ENCODE assay signal across 12 cellular contexts in the genomic region with DNA sequence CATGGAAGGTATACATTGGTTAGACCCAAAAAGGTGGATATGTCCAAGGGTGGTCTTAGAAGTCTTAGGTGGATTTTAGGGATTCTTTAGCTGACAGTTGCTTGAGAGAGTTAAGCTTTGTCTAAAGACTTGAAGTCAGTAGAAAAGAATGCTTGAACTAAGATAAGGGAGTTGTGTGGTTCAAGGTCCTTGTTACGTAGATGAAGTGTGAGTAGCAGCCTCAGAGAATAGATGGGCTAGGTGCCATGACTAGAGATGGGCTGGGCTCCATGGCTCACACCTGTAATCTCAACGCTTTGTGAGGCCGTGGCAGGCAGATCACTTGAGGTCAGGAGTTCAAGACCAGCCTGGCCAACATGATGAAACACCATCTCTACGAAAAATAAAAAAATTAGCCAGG. TPM values are rescaled to one million over a fixed set of nuclear protein-coding genes. Genes with fewer than 3 reads are reported as not detected.
DNase-seq lines count a peak whose midpoint lies in the region; ATAC-seq, FAIRE-seq and TF ChIP-seq lines count a peak whose summit lies in the region.
"Had no signal": no experiment of that assay in that cellular context is flagged by ENCODE, and none has a peak within 500 bp of the region (broad histone marks: within the 10 kb centered on the region; RNA-seq: fewer than 3 reads in every experiment).

No MANE protein-coding gene starts in this region.

- 0 out of 3 replicates have a peak, but pooled peaks cover 6% of the 10 kb centered on the region for H3K4me1 ChIP-seq in A549

- 93% methylated on average over 4 of the region's 4 CpGs for WGBS in A549 (ENCODE audit: missing lambda C conversion rate)

- H3K27ac ChIP-seq in A549, result 0 out of 6 replicates have a peak overlapping the region, but pooled peaks of 1 of the 2 experiments have one; percentile 4

- TF ChIP-seq EP300 in A549 (IDR thresholded peaks at IDR 0.05), result no peak

- H3K4me1 Mint-ChIP-seq in activated naive CD8-positive, alpha-beta T cell (ENCODE audit: low read depth), result peaks cover 37% of the 10 kb centered on the region

- CTCF ChIA-PET in A549 (lab: Yijun Ruan, JAX), result interaction anchor here (0.6 to 3.5 kb wide), 10 partner anchors 10 to 216 kb away, joined by 3 to 20 read pairs (median 4); no protein-coding TSS in a partner anchor

- peaks cover 9% of the 10 kb centered on the region for H3K36me3 Mint-ChIP-seq in activated naive CD8-positive, alpha-beta T cell

- TF ChIP-seq RAD21 in A549 (conservative IDR thresholded peaks at IDR 0.05 in 1 of 2, IDR thresholded peaks at IDR 0.05 in 1 of 2), result no peak

- no peak overlapping the region for H3K4me3 ChIP-seq in A549
- H3K4me3 ChIP-seq in foreskin fibroblast (ENCODE audit: low read depth in 1 of 2, low read length in 2 of 2), result no peak overlapping the region

- peak overlapping the region; percentile 90; the same call in 1 of the 3 replicates for H3K4me2 ChIP-seq in A549

- POLR2A ChIA-PET in A549 (lab: Yijun Ruan, JAX), result no interaction called here

- no peak for TF ChIP-seq POLR2A in A549 (IDR thresholded peaks at IDR 0.05; ENCODE audit: low read length)

- no peaks in the 10 kb centered on the region for H3K27me3 Mint-ChIP-seq in activated naive CD8-positive, alpha-beta T cell

- H3K9me3 ChIP-seq in A549, result no peaks in the 10 kb centered on the region
- H3K9me3 ChIP-seq: esophagus squamous epithelium had no signal

- no peak for TF ChIP-seq CTCF in A549 (IDR thresholded peaks at IDR 0.05)
- no peak for TF ChIP-seq CTCF in foreskin fibroblast (IDR thresholded peaks at IDR 0.05; ENCODE audit: low read depth, low read length)

- ATAC-seq in A549 (no peak), left colon (peak; percentile 50), GM19455 (IDR thresholded peaks at IDR 0.05; ENCODE audit: unreplicated experiment) (no peak), HG03280 (IDR thresholded peaks at IDR 0.05; ENCODE audit: unreplicated experiment) (no peak), HG02571 (IDR thresholded peaks at IDR 0.05; ENCODE audit: unreplicated experiment) (no peak)

- H3K27ac Mint-ChIP-seq in activated naive CD8-positive, alpha-beta T cell, result peak overlapping the region; percentile 46

- H3K4me3 Mint-ChIP-seq in activated naive CD8-positive, alpha-beta T cell, result peak overlapping the region; percentile 91

- no peaks in the 10 kb centered on the region for H3K9me3 Mint-ChIP-seq in activated naive CD8-positive, alpha-beta T cell (ENCODE audit: low read depth)

- intact Hi-C loops in left colon (cut with DNase I, micrococcal nuclease), result loop anchor here in 1 of 2 donors (5.0 kb wide), 1 partner anchor 145 kb away; no protein-coding TSS in a partner anchor

- FAIRE-seq in A549 (lab: Jason Lieb, UNC) (no peak), GM19239 (lab: Jason Lieb, UNC) (peak; percentile 8)

- DNase-seq in A549 (ENCODE audit: low read depth in 1 of 2, low spot score in 1 of 2) (no peak), GM19239 (ENCODE audit: insufficient read length, low spot score) (no peak), left colon (no peak), foreskin fibroblast (no peak)
- DNase-seq: AML-193; esophagus squamous epithelium; NCI-H1048; stimulated activated CD4-positive, alpha-beta T cell treated with anti-CD3 and anti-CD28 coated beads, Interleukin-4, amount 100 ng/mL, for 24 hours had no signal

TF ChIP-seq in A549, 52 proteins besides CTCF, POLR2A, EP300 and RAD21:
- no peak for TF ChIP-seq GATA3 (IDR thresholded peaks at IDR 0.05; ENCODE audit: borderline replicate concordance)
- no peak for TF ChIP-seq CEBPB (IDR thresholded peaks at IDR 0.05)
- no peak for TF ChIP-seq EHMT2 (IDR thresholded peaks at IDR 0.05; ENCODE audit: low read depth)

RNA-seq across cellular contexts. Expression of a gene that starts 1.7 kb away (rescaled TPM):
- polyA plus RNA-seq in A549 (2011; rRNA removed) (17.4 and 18.4 TPM in 2 replicates), A549 (2017; fragmentation: RNase III; extraction: RNeasy Plus Mini Kit Qiagen cat#74134 plus additional on column Dnase treatment) (6.1 to 7.3 TPM (median 6.5 TPM) in 3 replicates)
- polyA plus RNA-seq in A549 (2012; cell fraction: cytosol; rRNA removed), result 5.6 TPM in 2 replicates
- polyA plus RNA-seq in A549 (2012; cell fraction: nucleus; rRNA removed), result 2.2 and 3.3 TPM in 2 replicates
- 7.9 and 8.9 TPM in 2 replicates for polyA minus RNA-seq in A549 (2011; rRNA and poly(A)+ RNA removed)
- total RNA-seq in left colon, result 10 to 100 TPM in 1 of 2 donors, 1 to 10 TPM in 1; 8.1 to 10.5 TPM
